ENCODE assay signal across 9 cellular contexts in genomic region chr1:25381041-25381440, GRCh38. TPM values are rescaled to one million over a fixed set of nuclear protein-coding genes. Genes with fewer than 3 reads are reported as not detected.
"Had no signal": no experiment of that assay in that cellular context is flagged by ENCODE, and none has a peak within 500 bp of the region (broad histone marks: within the 10 kb centered on the region; RNA-seq: fewer than 3 reads in every experiment).

No MANE protein-coding gene starts in this region.

- H3K4me3 Mint-ChIP-seq: GM23338, H9 had no signal

- H2AFZ ChIP-seq: GM23338 had no signal

- H3K27ac Mint-ChIP-seq: GM23338, H9 had no signal

- H3K4me3 ChIP-seq: GM23338, K562 had no signal

- H3K4me1 Mint-ChIP-seq: GM23338, H9 had no signal

- FAIRE-seq: H1, H54, HTR-8/SVneo, K562 had no signal

- DNase-seq: H9, HCEC 1CT, KG1 had no signal

- ATAC-seq: GM23338, K562 had no signal

- H3K9me3 Mint-ChIP-seq: GM23338 had no signal

- H3K4me2 ChIP-seq: GM23338 had no signal

RNA-seq across cellular contexts. Expression of gene RHCE, which starts 39.6 kb away (rescaled TPM):
- total RNA-seq: HT-29 had no signal
